Comparison of ENCODE assay signal across 19 cellular contexts in genomic region chr11:488992-489391, GRCh38. TPM values are rescaled to one million over a fixed set of nuclear protein-coding genes. Genes with fewer than 3 reads are reported as not detected.
DNase-seq lines count a peak whose midpoint lies in the region; ATAC-seq, FAIRE-seq and TF ChIP-seq lines count a peak whose summit lies in the region.
"Had no signal": no experiment of that assay in that cellular context is flagged by ENCODE, and none has a peak within 500 bp of the region (broad histone marks: within the 10 kb centered on the region; RNA-seq: fewer than 3 reads in every experiment).

No MANE protein-coding gene starts in this region.

- no peaks in the 10 kb centered on the region for H3K9me2 ChIP-seq in hepatocyte (replicated peaks; ENCODE audit: insufficient read depth)

- H2AFZ ChIP-seq in hepatocyte: no peak overlapping the region

- TF ChIP-seq CTCF in omental fat pad (IDR thresholded peaks at IDR 0.05) (no peak), GM13976 (IDR thresholded peaks at IDR 0.05; ENCODE audit: borderline replicate concordance, control extremely low read depth, extremely low read depth, insufficient read depth, missing control alignments) (no peak), hepatocyte (IDR thresholded peaks at IDR 0.05; ENCODE audit: poor library complexity) (no peak)

- H3K79me2 ChIP-seq in hepatocyte: no peaks in the 10 kb centered on the region

- no peak overlapping the region for H3K4me2 ChIP-seq in hepatocyte

- H3K27ac ChIP-seq in hepatocyte: no peak overlapping the region
- H3K27ac ChIP-seq: C4-2B, SK-N-MC had no signal

- no peaks in the 10 kb centered on the region for H4K20me1 ChIP-seq in hepatocyte (ENCODE audit: insufficient read depth, poor library complexity, severe bottlenecking)

- H3K9me3 ChIP-seq in hepatocyte (ENCODE audit: low read depth): no peaks in the 10 kb centered on the region

- H3K4me1 ChIP-seq in hepatocyte (ENCODE audit: insufficient read depth): no peaks in the 10 kb centered on the region

- H3K27me3 ChIP-seq in hepatocyte: no peaks in the 10 kb centered on the region

- no peaks in the 10 kb centered on the region for H3K36me3 ChIP-seq in hepatocyte (replicated peaks; ENCODE audit: insufficient read depth, low read depth)

- DNase-seq in 8988T: peak; percentile 80
- peak; percentile 46 for DNase-seq in HT-29 (ENCODE audit: low spot score)
- peak; percentile 19 for DNase-seq in iPS-NIHi11 (ENCODE audit: low spot score)
- DNase-seq in omental fat pad (ENCODE audit: low spot score): no peak
- DNase-seq in urothelium cell line (ENCODE audit: low spot score): no peak
- no peak for DNase-seq in GM13976 (ENCODE audit: low spot score)
- DNase-seq in hepatocyte (ENCODE audit: low spot score): no peak
- DNase-seq: HCEC 1CT, MV-4-11, NCI-H1417 treated with DMSO at 0.1 percent for 48 hours, NCI-H1930, NCI-H510A, NCI-H82, PC-3, Right ventricle myocardium superior had no signal

- 91% methylated on average over 9 of the region's 19 CpGs for WGBS in hepatocyte (ENCODE audit: low lambda C conversion rate, missing lambda C conversion rate)

- ATAC-seq in omental fat pad (ENCODE audit: low FRiP score) (peak; percentile 7), HG03571 (IDR thresholded peaks at IDR 0.05; ENCODE audit: unreplicated experiment) (no peak)
- ATAC-seq: PC-3 had no signal

- no peak overlapping the region for H3K4me3 ChIP-seq in hepatocyte
- H3K4me3 ChIP-seq: SK-N-MC had no signal

- no peak for FAIRE-seq in urothelium cell line (lab: Jason Lieb, UNC)

- in situ Hi-C loops in GM13976 (cut with MboI; ENCODE audit: low sequenced_read_pairs, unreplicated experiment): no loop called here

RNA-seq across cellular contexts. Expression of gene RNH1, which starts 18.1 kb away (rescaled TPM):
- total RNA-seq in HT-29 (2014; rRNA removed; shearing (Covaris generic)): 470 and 513 TPM in 2 replicates
- total RNA-seq in omental fat pad: 100 to 1,000 TPM; 218 to 259 (median 230) TPM
- 87.5 and 105 TPM in 2 replicates for total RNA-seq in hepatocyte
- 199 and 200 TPM in 2 replicates for polyA plus RNA-seq in hepatocyte

RNA-seq across cellular contexts. Expression of gene PTDSS2, which starts 38.9 kb away (rescaled TPM):
- 56.6 and 63.4 TPM in 2 replicates for total RNA-seq in HT-29 (2014; rRNA removed; shearing (Covaris generic))
- total RNA-seq in omental fat pad (10 to 100 TPM; 33.0 to 45.2 (median 39.0) TPM), hepatocyte (29.7 and 31.5 TPM in 2 replicates)
- 50.6 and 50.8 TPM in 2 replicates for polyA plus RNA-seq in hepatocyte

RNA-seq across cellular contexts. Expression of gene HRAS, which starts 46.4 kb away (rescaled TPM):
- total RNA-seq in HT-29 (2014; rRNA removed; shearing (Covaris generic)): 217 and 259 TPM in 2 replicates
- total RNA-seq in omental fat pad (10 to 100 TPM; 30.1 to 44.9 (median 35.0) TPM), hepatocyte (19.3 and 28.4 TPM in 2 replicates)
- polyA plus RNA-seq in hepatocyte: 57.9 and 84.0 TPM in 2 replicates

RNA-seq across cellular contexts. Expression of gene ANO9, which starts 47.2 kb away (rescaled TPM):
- 63.7 and 94.0 TPM in 2 replicates for total RNA-seq in HT-29 (2014; rRNA removed; shearing (Covaris generic))
- 1 to 10 TPM in 3 of 4 donors, under 1 TPM in 1; 0.79 to 3.6 (median 3.1) TPM for total RNA-seq in omental fat pad
- 19.5 and 21.2 TPM in 2 replicates for total RNA-seq in hepatocyte
- polyA plus RNA-seq in hepatocyte: 34.9 and 35.7 TPM in 2 replicates
- total RNA-seq: A673 had no signal

RNA-seq across cellular contexts. Expression of gene LRRC56, which starts 48.3 kb away (rescaled TPM):
- 8.1 and 10.0 TPM in 2 replicates for total RNA-seq in HT-29 (2014; rRNA removed; shearing (Covaris generic))
- total RNA-seq in omental fat pad (under 1 TPM in 3 of 4 donors, not detected in 1; 0.24 to 0.38 (median 0.32) TPM), hepatocyte (0.64 and 1.6 TPM in 2 replicates)
- 0.40 and 1.2 TPM in 2 replicates for polyA plus RNA-seq in hepatocyte

Comparison
In these comparisons a context has a peak if more than half of its experiments do, and no peak if none do; other contexts are left out.
1. DNase-seq: peak in 8988T (single experiment), HT-29 (single experiment) and iPS-NIHi11 (single experiment); none in omental fat pad (single experiment), urothelium cell line (single experiment), GM13976 (single experiment) and hepatocyte (single experiment).